In the genomic region with DNA sequence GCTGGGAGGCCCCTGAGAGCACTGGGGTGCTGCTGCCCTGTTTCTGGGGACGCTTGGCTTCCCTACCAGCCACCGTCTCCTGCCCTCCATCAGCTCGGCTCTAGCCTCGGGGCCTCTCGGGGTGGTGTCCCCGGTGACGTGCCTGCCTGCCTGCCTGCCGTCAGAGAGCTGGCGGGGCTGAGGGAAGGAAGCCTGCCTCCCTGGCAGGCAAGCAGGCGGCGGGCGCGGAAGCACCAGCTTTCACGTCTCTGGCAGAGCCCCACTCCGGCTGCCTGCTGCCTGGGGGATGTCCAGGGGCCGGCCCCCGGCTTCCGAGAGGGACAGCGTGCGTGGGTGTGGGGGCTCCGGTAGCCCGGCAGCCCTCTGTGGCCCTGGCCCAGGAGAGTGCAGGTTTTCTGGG, we compare ENCODE assay signal across 14 cellular contexts. TPM values are rescaled to one million over a fixed set of nuclear protein-coding genes. Genes with fewer than 3 reads are reported as not detected.
A peak's percentile ranks its signal among the peaks of the same experiment; 100 is the strongest.
DNase-seq lines count a peak whose midpoint lies in the region; ATAC-seq and TF ChIP-seq lines count a peak whose summit lies in the region.
"Had no signal": no experiment of that assay in that cellular context is flagged by ENCODE, and none has a peak within 500 bp of the region (broad histone marks: within the 10 kb centered on the region; RNA-seq: fewer than 3 reads in every experiment).

No MANE protein-coding gene starts in this region.

- H3K4me3 ChIP-seq in SJCRH30, result no peak overlapping the region
- no peak overlapping the region for H3K4me3 ChIP-seq in fibroblast of the aortic adventitia (ENCODE audit: low read depth, low read length)
- no peak overlapping the region for H3K4me3 ChIP-seq in mesodermal cell (ENCODE audit: extremely low read depth, insufficient read depth, low read length, poor library complexity, severe bottlenecking)
- H3K4me3 ChIP-seq: colonic mucosa, testis had no signal

- H3K9me3 Mint-ChIP-seq in WTC11, result no peaks in the 10 kb centered on the region
- H3K9me3 Mint-ChIP-seq in natural killer cell treated with Interleukin-12 subunit alpha and Interleukin-12 subunit beta and Interleukin-15 and Interleukin-18, amount 100 ng/mL, for 72 hours, result no peaks in the 10 kb centered on the region
- H3K9me3 Mint-ChIP-seq: activated naive CD4-positive, alpha-beta T cell treated with anti-CD3 and anti-CD28 coated beads, Interleukin-2, amount 50 U/mL, for 72 hours had no signal

- DNase-seq in AG08395 (ENCODE audit: low spot score) (peak; percentile 71), SJCRH30 (peak; percentile 45 to 53), fibroblast of the aortic adventitia (ENCODE audit: low read depth) (peak; percentile 20), NCI-H2081 treated with DMSO at 0.1 percent for 48 hours (lab: John Stamatoyannopoulos, UW) (no peak), WTC11 (ENCODE audit: low spot score) (no peak), NOMO-1 treated with DMSO at 0.1 percent for 48 hours (lab: John Stamatoyannopoulos, UW; ENCODE audit: unreplicated experiment) (no peak)
- no peak for DNase-seq in natural killer cell treated with Interleukin-12 subunit alpha and Interleukin-12 subunit beta and Interleukin-15 and Interleukin-18, amount 100 ng/mL, for 72 hours (ENCODE audit: low spot score)
- DNase-seq: colonic mucosa, Kasumi-1, testis had no signal

- POLR2A ChIA-PET in WTC11 (lab: Charles Lee), result no interaction called here

- H3K27me3 Mint-ChIP-seq in WTC11 (ENCODE audit: low read depth), result no peaks in the 10 kb centered on the region
- H3K27me3 Mint-ChIP-seq in natural killer cell treated with Interleukin-12 subunit alpha and Interleukin-12 subunit beta and Interleukin-15 and Interleukin-18, amount 100 ng/mL, for 72 hours, result no peaks in the 10 kb centered on the region

- H3K27me3 ChIP-seq in SJCRH30, result no peaks in the 10 kb centered on the region
- H3K27me3 ChIP-seq: colonic mucosa, neutrophil, testis had no signal

- no peaks in the 10 kb centered on the region for H3K36me3 ChIP-seq in SJCRH30
- peaks cover 9% of the 10 kb centered on the region for H3K36me3 ChIP-seq in mesodermal cell (ENCODE audit: control insufficient read depth, insufficient read depth, low read length)
- H3K36me3 ChIP-seq: colonic mucosa had no signal

- no peak overlapping the region for H3K4me3 Mint-ChIP-seq in WTC11
- H3K4me3 Mint-ChIP-seq in natural killer cell treated with Interleukin-12 subunit alpha and Interleukin-12 subunit beta and Interleukin-15 and Interleukin-18, amount 100 ng/mL, for 72 hours, result no peak overlapping the region

- H3K27ac Mint-ChIP-seq in WTC11, result no peak overlapping the region
- H3K27ac Mint-ChIP-seq in natural killer cell treated with Interleukin-12 subunit alpha and Interleukin-12 subunit beta and Interleukin-15 and Interleukin-18, amount 100 ng/mL, for 72 hours, result no peak overlapping the region

- WGBS in mesodermal cell (ENCODE audit: insufficient coverage in 2 of 2), 2 experiments, result 82 to 93% methylated on average over 18 to 22 of the region's 22 CpGs

- no peak overlapping the region; the same call in 1 of the 2 replicates for H3K27ac ChIP-seq in SJCRH30
- H3K27ac ChIP-seq in mesodermal cell (ENCODE audit: low read depth, low read length, severe bottlenecking), result peak overlapping the region; percentile 87
- H3K27ac ChIP-seq: colonic mucosa, neutrophil had no signal

- H3K4me1 Mint-ChIP-seq in WTC11, result no peaks in the 10 kb centered on the region
- no peaks in the 10 kb centered on the region for H3K4me1 Mint-ChIP-seq in natural killer cell treated with Interleukin-12 subunit alpha and Interleukin-12 subunit beta and Interleukin-15 and Interleukin-18, amount 100 ng/mL, for 72 hours (ENCODE audit: low read depth in 2 of 2)

- TF ChIP-seq CTCF in fibroblast of the aortic adventitia (IDR thresholded peaks at IDR 0.05; ENCODE audit: insufficient read depth, low read length) (no peak), WTC11 (IDR thresholded peaks at IDR 0.05) (no peak)

- CTCF ChIA-PET in WTC11 (lab: Charles Lee), result interaction anchor here (0.6 to 3.0 kb wide), 5 partner anchors 9 to 46 kb away, joined by 3 to 11 read pairs (median 4); a partner anchor contains a TSS

- H3K9me3 ChIP-seq in SJCRH30 (replicated peaks) (no peaks in the 10 kb centered on the region), mesodermal cell (ENCODE audit: control insufficient read depth, low read length) (no peaks in the 10 kb centered on the region)
- H3K9me3 ChIP-seq: colonic mucosa, neutrophil, testis had no signal

- ATAC-seq in WTC11, result no peak
- ATAC-seq in natural killer cell treated with Interleukin-12 subunit alpha and Interleukin-12 subunit beta and Interleukin-15 and Interleukin-18, amount 100 ng/mL, for 72 hours, result no peak
- ATAC-seq: activated CD4-positive, CD25-positive, alpha-beta regulatory T cell treated with anti-CD3 and anti-CD28 coated beads, Interleukin-2, amount 50 U/mL, for 24 hours; activated naive CD4-positive, alpha-beta T cell treated with anti-CD3 and anti-CD28 coated beads, Interleukin-2, amount 50 U/mL, for 72 hours had no signal

- H3K4me1 ChIP-seq in SJCRH30, result peaks cover 15% of the 10 kb centered on the region
- H3K4me1 ChIP-seq in mesodermal cell (ENCODE audit: control insufficient read depth, insufficient read depth, low read length, poor library complexity, severe bottlenecking), result peaks cover 19% of the 10 kb centered on the region
- H3K4me1 ChIP-seq: colonic mucosa had no signal

- no peaks in the 10 kb centered on the region for H3K36me3 Mint-ChIP-seq in WTC11
- H3K36me3 Mint-ChIP-seq in natural killer cell treated with Interleukin-12 subunit alpha and Interleukin-12 subunit beta and Interleukin-15 and Interleukin-18, amount 100 ng/mL, for 72 hours, result no peaks in the 10 kb centered on the region
- H3K36me3 Mint-ChIP-seq: activated naive CD4-positive, alpha-beta T cell treated with anti-CD3 and anti-CD28 coated beads, Interleukin-2, amount 50 U/mL, for 72 hours had no signal

TF ChIP-seq in WTC11, 78 proteins besides CTCF, POLR2A, EP300 and RAD21 (continues in another document):
- TF ChIP-seq KAT7 (CRISPR knock-in tag; IDR thresholded peaks at IDR 0.05; ENCODE audit: borderline replicate concordance) (no peak), NFE2L1 (CRISPR knock-in tag; IDR thresholded peaks at IDR 0.05) (no peak), FOXJ3 (CRISPR knock-in tag; IDR thresholded peaks at IDR 0.05; ENCODE audit: borderline replicate concordance) (no peak)
- TF ChIP-seq, protein P1, sequence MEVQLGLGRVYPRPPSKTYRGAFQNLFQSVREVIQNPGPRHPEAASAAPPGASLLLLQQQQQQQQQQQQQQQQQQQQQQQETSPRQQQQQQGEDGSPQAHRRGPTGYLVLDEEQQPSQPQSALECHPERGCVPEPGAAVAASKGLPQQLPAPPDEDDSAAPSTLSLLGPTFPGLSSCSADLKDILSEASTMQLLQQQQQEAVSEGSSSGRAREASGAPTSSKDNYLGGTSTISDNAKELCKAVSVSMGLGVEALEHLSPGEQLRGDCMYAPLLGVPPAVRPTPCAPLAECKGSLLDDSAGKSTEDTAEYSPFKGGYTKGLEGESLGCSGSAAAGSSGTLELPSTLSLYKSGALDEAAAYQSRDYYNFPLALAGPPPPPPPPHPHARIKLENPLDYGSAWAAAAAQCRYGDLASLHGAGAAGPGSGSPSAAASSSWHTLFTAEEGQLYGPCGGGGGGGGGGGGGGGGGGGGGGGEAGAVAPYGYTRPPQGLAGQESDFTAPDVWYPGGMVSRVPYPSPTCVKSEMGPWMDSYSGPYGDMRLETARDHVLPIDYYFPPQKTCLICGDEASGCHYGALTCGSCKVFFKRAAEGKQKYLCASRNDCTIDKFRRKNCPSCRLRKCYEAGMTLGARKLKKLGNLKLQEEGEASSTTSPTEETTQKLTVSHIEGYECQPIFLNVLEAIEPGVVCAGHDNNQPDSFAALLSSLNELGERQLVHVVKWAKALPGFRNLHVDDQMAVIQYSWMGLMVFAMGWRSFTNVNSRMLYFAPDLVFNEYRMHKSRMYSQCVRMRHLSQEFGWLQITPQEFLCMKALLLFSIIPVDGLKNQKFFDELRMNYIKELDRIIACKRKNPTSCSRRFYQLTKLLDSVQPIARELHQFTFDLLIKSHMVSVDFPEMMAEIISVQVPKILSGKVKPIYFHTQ (CRISPR knock-in tag; IDR thresholded peaks at IDR 0.05), result no peak

RNA-seq across cellular contexts. Expression of a gene that starts 9.3 kb away (rescaled TPM):
- 116 and 136 TPM in 2 replicates for total RNA-seq in SJCRH30 (2014; rRNA removed; shearing (Covaris generic))
- 27.6 and 41.8 TPM in 2 replicates for total RNA-seq in fibroblast of the aortic adventitia (ENCODE audit: low replicate concordance)
- polyA plus RNA-seq in mesodermal cell (2013, experiment 1 of 2), result 51.9 TPM
- polyA plus RNA-seq in mesodermal cell (2013, experiment 2 of 2), result 43.9 TPM
- total RNA-seq in WTC11 (2021), result 107 to 121 TPM (median 110 TPM) in 3 replicates
- 100 to 1,000 TPM in 1 of 2 donors, 10 to 100 TPM in 1; 82.6 to 174 TPM for total RNA-seq in natural killer cell treated with Interleukin-12 subunit alpha and Interleukin-12 subunit beta and Interleukin-15 and Interleukin-18, amount 100 ng/mL, for 72 hours

RNA-seq across cellular contexts. Expression of a gene that starts 9.8 kb away (rescaled TPM):
- total RNA-seq in SJCRH30 (2014; rRNA removed; shearing (Covaris generic)), result 17.3 and 21.3 TPM in 2 replicates
- 15.5 and 22.0 TPM in 2 replicates for total RNA-seq in fibroblast of the aortic adventitia (ENCODE audit: low replicate concordance)
- polyA plus RNA-seq in mesodermal cell (2013, experiment 1 of 2), result 10.0 TPM
- 8.2 TPM for polyA plus RNA-seq in mesodermal cell (2013, experiment 2 of 2)
- total RNA-seq in WTC11 (2021), result 30.5 to 38.1 TPM (median 32.5 TPM) in 3 replicates
- 10 to 100 TPM; 16.1 to 42.3 TPM for total RNA-seq in natural killer cell treated with Interleukin-12 subunit alpha and Interleukin-12 subunit beta and Interleukin-15 and Interleukin-18, amount 100 ng/mL, for 72 hours

RNA-seq across cellular contexts. Expression of a gene that starts 18.1 kb away (rescaled TPM):
- 17.9 and 20.8 TPM in 2 replicates for total RNA-seq in SJCRH30 (2014; rRNA removed; shearing (Covaris generic))
- 6.2 and 13.5 TPM in 2 replicates for total RNA-seq in fibroblast of the aortic adventitia (ENCODE audit: low replicate concordance)
- 57.4 TPM for polyA plus RNA-seq in mesodermal cell (2013, experiment 1 of 2)
- 44.7 TPM for polyA plus RNA-seq in mesodermal cell (2013, experiment 2 of 2)
- total RNA-seq in WTC11 (2021), result 135 to 163 TPM (median 138 TPM) in 3 replicates
- total RNA-seq in natural killer cell treated with Interleukin-12 subunit alpha and Interleukin-12 subunit beta and Interleukin-15 and Interleukin-18, amount 100 ng/mL, for 72 hours, result 1 to 10 TPM; 3.0 to 6.1 TPM

RNA-seq across cellular contexts. Expression of a gene that starts 24.2 kb away (rescaled TPM):
- total RNA-seq in SJCRH30 (2014; rRNA removed; shearing (Covaris generic)), result 110 and 112 TPM in 2 replicates
- total RNA-seq in fibroblast of the aortic adventitia (ENCODE audit: low replicate concordance) (29.3 and 101 TPM in 2 replicates), WTC11 (2021) (114 to 130 TPM (median 120 TPM) in 3 replicates)
- 73.2 TPM for polyA plus RNA-seq in mesodermal cell (2013, experiment 1 of 2)
- 60.0 TPM for polyA plus RNA-seq in mesodermal cell (2013, experiment 2 of 2)
- 100 to 1,000 TPM in 1 of 2 donors, 10 to 100 TPM in 1; 95.7 to 136 TPM for total RNA-seq in natural killer cell treated with Interleukin-12 subunit alpha and Interleukin-12 subunit beta and Interleukin-15 and Interleukin-18, amount 100 ng/mL, for 72 hours

RNA-seq across cellular contexts. Expression of a gene that starts 35.9 kb away (rescaled TPM):
- total RNA-seq in SJCRH30 (2014; rRNA removed; shearing (Covaris generic)), result 40.6 and 42.6 TPM in 2 replicates
- total RNA-seq in fibroblast of the aortic adventitia (ENCODE audit: low replicate concordance), result 23.6 and 37.0 TPM in 2 replicates
- 22.6 TPM for polyA plus RNA-seq in mesodermal cell (2013, experiment 1 of 2)
- 22.4 TPM for polyA plus RNA-seq in mesodermal cell (2013, experiment 2 of 2)
- 60.4 to 71.9 TPM (median 67.8 TPM) in 3 replicates for total RNA-seq in WTC11 (2021)
- 10 to 100 TPM; 21.6 to 46.8 TPM for total RNA-seq in natural killer cell treated with Interleukin-12 subunit alpha and Interleukin-12 subunit beta and Interleukin-15 and Interleukin-18, amount 100 ng/mL, for 72 hours

Comparison
In these comparisons a context has a peak if more than half of its experiments do, and no peak if none do; other contexts are left out.
1. DNase-seq: peak in AG08395 (single experiment), SJCRH30 (2 of 2) and fibroblast of the aortic adventitia (single experiment); none in NCI-H2081 treated with DMSO at 0.1 percent for 48 hours (single experiment), WTC11 (single experiment), NOMO-1 treated with DMSO at 0.1 percent for 48 hours (single experiment) and natural killer cell treated with Interleukin-12 subunit alpha and Interleukin-12 subunit beta and Interleukin-15 and Interleukin-18, amount 100 ng/mL, for 72 hours (single experiment).